In the genomic region with DNA sequence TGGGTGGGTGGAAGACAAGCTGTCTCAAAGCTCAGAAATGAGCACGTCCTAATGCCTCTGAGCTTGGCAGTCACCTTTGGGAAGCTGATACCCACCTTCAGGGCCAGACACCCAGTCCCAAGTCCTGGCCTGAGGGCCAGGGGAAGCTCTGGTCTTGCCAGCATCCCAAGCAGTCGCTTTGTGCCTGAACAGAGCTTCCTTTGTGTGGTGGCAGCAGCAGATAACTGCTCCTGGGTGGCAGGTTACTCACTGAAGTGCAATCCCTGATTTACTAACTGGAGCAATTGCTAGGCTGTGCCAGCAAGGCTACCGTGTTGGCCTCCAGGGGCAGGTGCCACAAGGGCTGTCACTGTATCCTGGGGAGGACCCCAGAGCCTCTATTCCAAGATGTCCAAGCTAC, we compare ENCODE assay signal across 23 cellular contexts. TPM values are rescaled to one million over a fixed set of nuclear protein-coding genes. Genes with fewer than 3 reads are reported as not detected.
DNase-seq lines count a peak whose midpoint lies in the region; ATAC-seq, FAIRE-seq and TF ChIP-seq lines count a peak whose summit lies in the region.
"Had no signal": no experiment of that assay in that cellular context is flagged by ENCODE, and none has a peak within 500 bp of the region (broad histone marks: within the 10 kb centered on the region; RNA-seq: fewer than 3 reads in every experiment).

No MANE protein-coding gene starts in this region.

- RAD21 ChIA-PET in HCT116 (lab: Charles Lee; ENCODE audit: low non-redundant PET in 1 of 2, low total read pairs in 2 of 2, uncharacterized antibody in 2 of 2, unreplicated experiment in 2 of 2), result no interaction called here

- H3K9ac ChIP-seq in HCT116 (ENCODE audit: low read length) (no peak overlapping the region), PC-3 (ENCODE audit: low read length) (no peak overlapping the region), H1 (replicated peaks in 1 of 4; ENCODE audit: extremely low read depth in 1 of 4, low read depth in 3 of 4, low read length in 3 of 4) (no peak overlapping the region)

- no peak for FAIRE-seq in H1 (lab: Jason Lieb, UNC)
- FAIRE-seq: A549, D721Med, G401.6, GM12891, GM19239, HepG2, HTR-8/SVneo had no signal

- H3K27ac ChIP-seq in HCT116 (ENCODE audit: low read depth, low read length) (no peak overlapping the region), PC-3 (ENCODE audit: low read length) (no peak overlapping the region), H1 (ENCODE audit: low read depth, low read length) (no peak overlapping the region), tibial artery (no peak overlapping the region)
- H3K27ac ChIP-seq: C4-2B had no signal

- TF ChIP-seq POLR2A in HCT116 (IDR thresholded peaks at IDR 0.05; ENCODE audit: borderline replicate concordance, extremely low read depth, insufficient read depth, insufficient read length) (no peak), H1 (IDR thresholded peaks at IDR 0.05; ENCODE audit: control extremely low read depth in 1 of 2, low read depth in 2 of 2, low read length in 2 of 2) (no peak)

- TF ChIP-seq CTCF in HCT116 (IDR thresholded peaks at IDR 0.05 in 2 of 3, conservative IDR thresholded peaks at IDR 0.05 in 1 of 3; ENCODE audit: borderline replicate concordance in 1 of 3, insufficient read depth in 1 of 3, low read depth in 2 of 3, low read length in 2 of 3) (no peak), PC-3 (conservative IDR thresholded peaks at IDR 0.05; ENCODE audit: low read depth, low read length) (no peak), H1 (IDR thresholded peaks at IDR 0.05; ENCODE audit: control extremely low read depth in 1 of 3, insufficient read depth in 1 of 3, low read depth in 1 of 3, low read length in 3 of 3) (no peak), mucosa of descending colon (IDR thresholded peaks at IDR 0.05) (no peak), tibial artery (IDR thresholded peaks at IDR 0.05) (no peak)

- H3K4me1 ChIP-seq in HCT116 (ENCODE audit: control insufficient read depth in 1 of 2, insufficient read depth in 2 of 2, low read length in 2 of 2), result peaks cover 10 to 18% of the 10 kb centered on the region in 2 experiments
- H3K4me1 ChIP-seq in PC-3 (ENCODE audit: insufficient read depth, low read length), result peaks cover 39% of the 10 kb centered on the region
- no peaks in the 10 kb centered on the region for H3K4me1 ChIP-seq in H1 (replicated peaks in 1 of 4; ENCODE audit: control insufficient read depth in 3 of 4, insufficient read depth in 4 of 4, low read length in 3 of 4)
- peaks cover 4% of the 10 kb centered on the region for H3K4me1 ChIP-seq in mucosa of descending colon (ENCODE audit: low read depth)
- peaks cover 0 to 7% (median 0%) of the 10 kb centered on the region in 4 donors for H3K4me1 ChIP-seq in tibial artery
- H3K4me1 ChIP-seq: BE2C had no signal

- no peak overlapping the region for H2BK120ac ChIP-seq in H1 (replicated peaks; ENCODE audit: low read depth, low read length)

- CTCF ChIA-PET in HCT116 (lab: Charles Lee) (interaction anchor here (1.3 kb wide), 1 partner anchor 112 kb away, joined by 3 read pairs; no protein-coding TSS in a partner anchor), PC-3 (lab: Charles Lee) (no interaction called here), H1 (lab: Charles Lee; ENCODE audit: partially characterized antibody) (interaction anchor here (0.6 to 5.3 kb wide), 10 partner anchors 10 to 164 kb away, joined by 3 to 27 read pairs (median 4); no protein-coding TSS in a partner anchor)

- 85% methylated on average over 3 of the region's 3 CpGs; no CpG with 5 or more reads in 1 of the 2 experiments for WGBS in H1 (ENCODE audit: extremely low coverage in 1 of 2, insufficient coverage in 1 of 2, insufficient read length in 1 of 2, insufficient replicate concordance in 2 of 2, low coverage in 1 of 2, low lambda C conversion rate in 2 of 2, missing lambda C conversion rate in 1 of 2), 2 experiments

- POLR2A ChIA-PET in HCT116 (lab: Charles Lee) (no interaction called here), PC-3 (lab: Charles Lee; ENCODE audit: unreplicated experiment) (no interaction called here), H1 (lab: Charles Lee; ENCODE audit: partially characterized antibody) (interaction anchor here (1.3 kb wide), 1 partner anchor 11 kb away, joined by 3 read pairs; no protein-coding TSS in a partner anchor)

- no peak for TF ChIP-seq EP300 in H1 (IDR thresholded peaks at IDR 0.05; ENCODE audit: borderline replicate concordance in 1 of 2, low read depth in 2 of 2, low read length in 2 of 2)

- H3K4me2 ChIP-seq in HCT116 (ENCODE audit: low read length), result no peak overlapping the region
- no peak overlapping the region for H3K4me2 ChIP-seq in PC-3 (ENCODE audit: low read length)
- H3K4me2 ChIP-seq in H1 (ENCODE audit: insufficient read depth in 1 of 2, low read depth in 2 of 2, low read length in 2 of 2), result no peak overlapping the region
- H3K4me2 ChIP-seq: A549 had no signal

- no peak overlapping the region for H3K14ac ChIP-seq in H1 (ENCODE audit: insufficient read length)

- H3K4me3 ChIP-seq in HCT116 (replicated peaks in 1 of 2; ENCODE audit: low read depth in 1 of 2, low read length in 2 of 2) (no peak overlapping the region), PC-3 (ENCODE audit: low read length) (no peak overlapping the region), H1 (ENCODE audit: extremely low read depth in 1 of 4, insufficient read depth in 2 of 4, low read depth in 3 of 4, low read length in 4 of 4) (no peak overlapping the region), mucosa of descending colon (no peak overlapping the region), tibial artery (no peak overlapping the region)
- H3K4me3 ChIP-seq: A549 had no signal

- H3K36me3 ChIP-seq in HCT116 (ENCODE audit: control insufficient read depth in 1 of 2, insufficient read depth in 2 of 2, low read length in 2 of 2), result no peaks in the 10 kb centered on the region
- H3K36me3 ChIP-seq in PC-3 (ENCODE audit: low read depth, low read length), result no peaks in the 10 kb centered on the region
- H3K36me3 ChIP-seq in H1 (ENCODE audit: control insufficient read depth in 2 of 4, insufficient read depth in 4 of 4, low read length in 3 of 4), result no peaks in the 10 kb centered on the region
- no peaks in the 10 kb centered on the region for H3K36me3 ChIP-seq in mucosa of descending colon (ENCODE audit: low read depth)
- H3K36me3 ChIP-seq in tibial artery, result no peaks in the 10 kb centered on the region
- H3K36me3 ChIP-seq: BE2C had no signal

- DNase-seq in HCT116 (ENCODE audit: low read depth, low spot score) (no peak), PC-3 (peak; percentile 31), H1 (ENCODE audit: low read depth in 1 of 2, low spot score in 2 of 2) (no peak), mucosa of descending colon (no peak), GM19238 (ENCODE audit: insufficient read length, low spot score) (no peak), 8988T (no peak), tibial artery (no peak)
- DNase-seq in activated naive CD4-positive, alpha-beta T cell (lab: John Stamatoyannopoulos, UW), result no peak
- DNase-seq: BE2C; CD4-positive, alpha-beta memory T cell; DMS153; DMS79 treated with DMSO at 0.1 percent for 48 hours; EL; HCEC 1CT had no signal

- peaks cover 3% of the 10 kb centered on the region for H3F3A ChIP-seq in PC-3 (ENCODE audit: low read length, unreplicated experiment)

- H2BK12ac ChIP-seq in H1 (ENCODE audit: low read depth, low read length), result peak overlapping the region; percentile 43; the same call in 1 of the 2 replicates

- no peak overlapping the region for H3K18ac ChIP-seq in H1 (ENCODE audit: extremely low read depth, low read length)

- no TSS peak for BruUV-seq in HCT116 (replicated peaks; lab: Mats Ljungman, UMichigan)
- BruUV-seq in PC-3 (replicated peaks; lab: Mats Ljungman, UMichigan), result no TSS peak

- no peak overlapping the region for H2AK5ac ChIP-seq in H1 (ENCODE audit: low read depth, low read length)

- H2BK5ac ChIP-seq in H1 (ENCODE audit: low read depth, low read length), result no peak overlapping the region

- peak overlapping the region; percentile 4; the same call in 1 of the 2 replicates for H4K8ac ChIP-seq in H1 (ENCODE audit: extremely low read depth, insufficient read depth, low read length)

- no peak overlapping the region for H4K91ac ChIP-seq in H1 (replicated peaks; ENCODE audit: insufficient read length, low read length)

- peak; percentile 37; the same call in 1 of the 2 replicates for ATAC-seq in HCT116
- ATAC-seq in PC-3, result no peak
- peak; percentile 20 for ATAC-seq in mucosa of descending colon
- ATAC-seq: A549, HepG2 had no signal

- H3K9me2 ChIP-seq in HCT116 (ENCODE audit: insufficient read depth), result no peaks in the 10 kb centered on the region
- H3K9me2 ChIP-seq in PC-3 (replicated peaks; ENCODE audit: low read length), result no peaks in the 10 kb centered on the region

- H3K27me3 ChIP-seq in HCT116 (ENCODE audit: insufficient read depth, low read length), result peaks cover 5% of the 10 kb centered on the region; the same call in 1 of the 2 replicates
- no peaks in the 10 kb centered on the region for H3K27me3 ChIP-seq in PC-3 (ENCODE audit: low read length)
- no peaks in the 10 kb centered on the region for H3K27me3 ChIP-seq in H1 (replicated peaks in 1 of 4; ENCODE audit: control insufficient read depth in 3 of 4, extremely low read depth in 1 of 4, insufficient read depth in 3 of 4, low read length in 3 of 4)
- H3K27me3 ChIP-seq in tibial artery, result peaks cover 0 to 27% of the 10 kb centered on the region in 2 donors
- H3K27me3 ChIP-seq: BE2C had no signal

- H3K79me2 ChIP-seq in HCT116 (ENCODE audit: insufficient read depth, low read length) (no peaks in the 10 kb centered on the region), PC-3 (ENCODE audit: low read length) (no peaks in the 10 kb centered on the region), H1 (ENCODE audit: control insufficient read depth in 1 of 2, insufficient read depth in 2 of 2, low read length in 2 of 2) (no peaks in the 10 kb centered on the region)

- intact Hi-C loops in HCT116 (cut with micrococcal nuclease) (no loop called here), PC-3 (cut with micrococcal nuclease) (no loop called here), mucosa of descending colon (cut with DNase I, micrococcal nuclease) (no loop called here), tibial artery (cut with DNase I; ENCODE audit: low total_unique reads) (no loop called here)

- H3K23ac ChIP-seq in H1 (ENCODE audit: insufficient read length), result no peak overlapping the region

- H3K79me1 ChIP-seq in H1 (ENCODE audit: low read depth, low read length), result no peaks in the 10 kb centered on the region

- no peaks in the 10 kb centered on the region for H3K23me2 ChIP-seq in H1 (ENCODE audit: low read depth, low read length)

- H2AFZ ChIP-seq in HCT116 (ENCODE audit: low read depth, low read length, poor library complexity, severe bottlenecking), result no peak overlapping the region
- H2AFZ ChIP-seq in PC-3 (ENCODE audit: low read length), result no peak overlapping the region
- H2AFZ ChIP-seq in H1 (ENCODE audit: low read length), result peak overlapping the region; percentile 38; the same call in 1 of the 2 replicates

- H2BK20ac ChIP-seq in H1 (ENCODE audit: low read length), result no peak overlapping the region

- no peak overlapping the region for H3K56ac ChIP-seq in H1 (replicated peaks; ENCODE audit: insufficient read length, low read depth, low read length)

- H3K9me3 ChIP-seq in HCT116 (ENCODE audit: control insufficient read depth in 1 of 2, insufficient read depth in 1 of 2, low read depth in 1 of 2, low read length in 2 of 2), result no peaks in the 10 kb centered on the region
- H3K9me3 ChIP-seq in PC-3 (ENCODE audit: low read length), result no peaks in the 10 kb centered on the region
- no peaks in the 10 kb centered on the region for H3K9me3 ChIP-seq in H1 (ENCODE audit: insufficient read depth in 2 of 2, low read depth in 1 of 2, low read length in 1 of 2)
- H3K9me3 ChIP-seq in mucosa of descending colon, result no peaks in the 10 kb centered on the region
- H3K9me3 ChIP-seq in tibial artery, result peaks cover 0 to 4% (median 0%) of the 10 kb centered on the region in 3 donors
- H3K9me3 ChIP-seq: BE2C had no signal

- H4K20me1 ChIP-seq in HCT116 (ENCODE audit: insufficient read depth) (no peaks in the 10 kb centered on the region), PC-3 (ENCODE audit: low read length) (no peaks in the 10 kb centered on the region), H1 (replicated peaks in 1 of 2; ENCODE audit: control insufficient read depth in 1 of 2, insufficient read depth in 2 of 2, low read length in 2 of 2) (no peaks in the 10 kb centered on the region)

- peak overlapping the region; percentile 18; the same call in 1 of the 2 replicates for H2BK15ac ChIP-seq in H1 (ENCODE audit: low read length)

- no peak overlapping the region for H3K4ac ChIP-seq in H1 (replicated peaks; ENCODE audit: insufficient read length, low read depth, low read length)

- H4K5ac ChIP-seq in H1 (ENCODE audit: insufficient read length, low read depth, low read length), result no peak overlapping the region

- TF ChIP-seq RAD21 in HCT116 (IDR thresholded peaks at IDR 0.05; ENCODE audit: low read depth), result no peak
- TF ChIP-seq RAD21 in H1 (IDR thresholded peaks at IDR 0.05 in 1 of 2, conservative IDR thresholded peaks at IDR 0.05 in 1 of 2; ENCODE audit: low read depth in 2 of 2, low read length in 2 of 2), result no peak

RNA-seq across cellular contexts. Expression of gene GRHL3, which starts 40.4 kb away (rescaled TPM):
- total RNA-seq in HCT116 (2021; ENCODE audit: unreplicated experiment), result 1.0 TPM
- polyA plus RNA-seq in HCT116 (2012), result 1.9 and 2.2 TPM in 2 replicates
- 3.5 and 7.8 TPM in 2 replicates for total RNA-seq in PC-3 (2014; rRNA removed)
- 1.1 and 1.8 TPM in 2 replicates for total RNA-seq in H1 (2021; fragmentation: NEBNext Ultra II Directional; extraction: Animal tissue kit (Norgen Biotek cat#: 25700))
- 0.80 and 2.2 TPM in 2 replicates for polyA plus RNA-seq in H1 (2011; rRNA removed)
- polyA plus RNA-seq in H1 (2011; cell fraction: cytosol; rRNA removed), result 0.84 TPM
- polyA plus RNA-seq in H1 (2011; cell fraction: nucleus; rRNA removed), result 1.7 TPM
- 1.3 to 1.5 TPM (median 1.3 TPM) in 4 replicates for polyA plus RNA-seq in H1 (2012, experiment 1 of 2)
- polyA plus RNA-seq in H1 (2012, experiment 2 of 2), result 0.84 TPM
- polyA plus RNA-seq in H1 (2013, experiment 1 of 2), result 0.53 TPM
- polyA plus RNA-seq in H1 (2013, experiment 2 of 2), result 0.46 TPM
- polyA minus RNA-seq in H1 (2011; rRNA and poly(A)+ RNA removed), result 0.90 and 1.7 TPM in 2 replicates
- 1.5 TPM for polyA minus RNA-seq in H1 (2011; cell fraction: cytosol; rRNA and poly(A)+ RNA removed)
- polyA minus RNA-seq in H1 (2011; cell fraction: nucleus; rRNA and poly(A)+ RNA removed), result 2.0 TPM
- total RNA-seq in mucosa of descending colon, result under 1 TPM in 1 of 3 donors, not detected in 2; 0.65 TPM
- total RNA-seq: CD4-positive, alpha-beta memory T cell; H4; HepG2 had no signal
- polyA plus RNA-seq: CD4-positive, alpha-beta memory T cell; HepG2 had no signal
